16 cellular contexts compared by ENCODE assay signal in genomic region chr3:156776046-156776445, GRCh38.
"Had no signal": no experiment of that assay in that cellular context is flagged by ENCODE, and none has a peak within 500 bp of the region (broad histone marks: within the 10 kb centered on the region; RNA-seq: fewer than 3 reads in every experiment).

No MANE protein-coding gene starts in this region.

- H3K4me3 Mint-ChIP-seq: activated CD4-positive, alpha-beta T cell treated with anti-CD3 and anti-CD28 coated beads, Interleukin-2, amount 10 ng/mL, durations not matched to agents 7 days and 5 days; activated naive CD8-positive, alpha-beta T cell treated with anti-CD3 and anti-CD28 coated beads, Interleukin-2, amount 10 ng/mL, durations not matched to agents 7 days and 5 days; brain; naive B cell had no signal

- ATAC-seq: esophagus mucosa, left lobe of liver had no signal

- H3K9me3 ChIP-seq: right atrium auricular region, transverse colon had no signal

- H3K36me3 ChIP-seq: right atrium auricular region, transverse colon had no signal

- H3K9me3 Mint-ChIP-seq: activated CD4-positive, alpha-beta T cell treated with anti-CD3 and anti-CD28 coated beads, Interleukin-2, amount 10 ng/mL, durations not matched to agents 7 days and 5 days; brain; naive B cell had no signal

- H3K27ac ChIP-seq: hepatocyte, right atrium auricular region, transverse colon had no signal

- H3K4me2 ChIP-seq: hepatocyte had no signal

- H3K4me3 ChIP-seq: hepatocyte, right atrium auricular region, transverse colon had no signal

- DNase-seq: activated CD4-positive, alpha-beta T cell treated with anti-CD3 and anti-CD28 coated beads, Interleukin-2, amount 10 ng/mL, durations not matched to agents 7 days and 5 days; activated naive CD4-positive, alpha-beta T cell; activated naive CD8-positive, alpha-beta T cell treated with anti-CD3 and anti-CD28 coated beads, Interleukin-2, amount 10 ng/mL, durations not matched to agents 7 days and 5 days; activated T-cell treated with anti-CD3 and anti-CD28 coated beads for 4 hours; naive B cell; posterior cingulate gyrus; stimulated activated CD4-positive, alpha-beta T cell treated with anti-CD3 and anti-CD28 coated beads, Interleukin-4, amount 100 ng/mL, for 1 hour; stimulated activated naive CD4-positive, alpha-beta T cell; substantia nigra; T-helper 2 cell; transverse colon had no signal

- H3K4me1 ChIP-seq: right atrium auricular region had no signal

- H3K79me2 ChIP-seq: hepatocyte had no signal

- H3K27me3 Mint-ChIP-seq: naive B cell had no signal

- H2AFZ ChIP-seq: hepatocyte had no signal

- H3K27me3 ChIP-seq: hepatocyte, right atrium auricular region, transverse colon had no signal

- H3K27ac Mint-ChIP-seq: activated CD4-positive, alpha-beta T cell treated with anti-CD3 and anti-CD28 coated beads, Interleukin-2, amount 10 ng/mL, durations not matched to agents 7 days and 5 days; activated naive CD8-positive, alpha-beta T cell treated with anti-CD3 and anti-CD28 coated beads, Interleukin-2, amount 10 ng/mL, durations not matched to agents 7 days and 5 days; brain had no signal

- H3K36me3 Mint-ChIP-seq: brain had no signal
